ENCODE assay signal across 34 cellular contexts in genomic region chr6:29537714-29538403, GRCh38. TPM values are rescaled to one million over a fixed set of nuclear protein-coding genes. Genes with fewer than 3 reads are reported as not detected.
"Had no signal": no experiment of that assay in that cellular context is flagged by ENCODE, and none has a peak within 500 bp of the region (broad histone marks: within the 10 kb centered on the region; RNA-seq: fewer than 3 reads in every experiment).

No MANE protein-coding gene starts in this region.

- H3K36me3 ChIP-seq: adrenal gland, ascending aorta, cardiac muscle cell, heart right ventricle, pancreas, prostate gland, uterus had no signal

- H3K4me1 ChIP-seq: adrenal gland, ascending aorta, heart right ventricle, pancreas, prostate gland, uterus had no signal

- H3K27me3 ChIP-seq: adrenal gland, ascending aorta, cardiac muscle cell, pancreas, uterus had no signal

- H3K4me3 ChIP-seq: adrenal gland, ascending aorta, cardiac muscle cell, coronary artery, dorsolateral prefrontal cortex, heart right ventricle, pancreas, prostate gland, smooth muscle cell, uterus had no signal

- H3K4me2 ChIP-seq: smooth muscle cell had no signal

- ATAC-seq: activated CD4-positive, alpha-beta T cell treated with anti-CD3 and anti-CD28 coated beads for 36 hours; heart right ventricle; left ventricle myocardium superior; naive thymus-derived CD4-positive, alpha-beta T cell; pancreas; stimulated activated memory B cell treated with anti-CD40 and anti-IgM and Interleukin-4, amounts not matched to agents 10 μg/mL and 1 μg/mL and 100 μg/mL, for 72 hours; stimulated activated naive CD8-positive, alpha-beta T cell treated with anti-CD3 and anti-CD28 coated beads, Interleukin-15, amount 100 ng/mL, for 72 hours had no signal

- H3K9me3 ChIP-seq: adrenal gland, ascending aorta, heart right ventricle, pancreas, prostate gland, uterus had no signal

- DNase-seq: activated CD4-positive, alpha-beta T cell treated with anti-CD3 and anti-CD28 coated beads for 36 hours; activated CD4-positive, alpha-beta T cell treated with anti-CD3 and anti-CD28 coated beads, Interleukin-2, amount 50 U/mL, for 4 hours; activated CD4-positive, CD25-positive, alpha-beta regulatory T cell; activated effector memory CD4-positive, alpha-beta T cell treated with anti-CD3 and anti-CD28 coated beads, Interleukin-2, amount 50 U/mL, for 16 hours; activated naive CD4-positive, alpha-beta T cell treated with anti-CD3 and anti-CD28 coated beads for 36 hours; activated naive CD8-positive, alpha-beta T cell treated with anti-CD3 and anti-CD28 coated beads for 36 hours; activated T-cell treated with anti-CD3 and anti-CD28 coated beads, Interleukin-2, amount 50 U/mL, for 1 hour; adrenal gland; dorsolateral prefrontal cortex; effector memory CD4-positive, alpha-beta T cell; erythroblast; foreskin fibroblast; heart right ventricle; left ventricle myocardium superior; midbrain; naive thymus-derived CD4-positive, alpha-beta T cell; pancreas; retina; stimulated activated CD4-positive, alpha-beta T cell treated with anti-CD3 and anti-CD28 coated beads, Interleukin-1b, Interleukin-23, amount 100 ng/mL, for 48 hours; stimulated activated CD4-positive, alpha-beta T cell treated with anti-CD3 and anti-CD28 coated beads, Interleukin-4, amount 100 ng/mL, for 4 hours; stimulated activated CD8-positive, alpha-beta memory T cell treated with anti-CD3 and anti-CD28 coated beads, Interleukin-4, amount 100 ng/mL, for 48 hours; stimulated activated naive CD8-positive, alpha-beta T cell treated with anti-CD3 and anti-CD28 coated beads, Interleukin-15, amount 100 ng/mL, for 72 hours; substantia nigra; uterus had no signal

- H3K27ac ChIP-seq: adrenal gland, ascending aorta, cardiac muscle cell, coronary artery, dorsolateral prefrontal cortex, heart right ventricle, pancreas, prostate gland, uterus had no signal

RNA-seq across cellular contexts. Expression of gene UBD, which starts 21.7 kb away (rescaled TPM):
- total RNA-seq: ascending aorta, cardiac muscle cell, cerebellum, left ventricle myocardium superior, smooth muscle cell had no signal
- polyA plus RNA-seq: cardiac muscle cell; naive thymus-derived CD4-positive, alpha-beta T cell; neural cell had no signal

RNA-seq across cellular contexts. Expression of gene OR2H2, which starts 47.1 kb away (rescaled TPM):
- total RNA-seq: activated CD4-positive, alpha-beta T cell treated with anti-CD3 and anti-CD28 coated beads for 36 hours; activated naive CD4-positive, alpha-beta T cell treated with anti-CD3 and anti-CD28 coated beads for 36 hours; activated naive CD8-positive, alpha-beta T cell treated with anti-CD3 and anti-CD28 coated beads for 36 hours; activated T-helper 1 cell treated with anti-CD3 and anti-CD28 coated beads, Interleukin-12 subunit alpha, Interleukin-12 subunit beta, Interleukin-2, Interleukin-4 antibody, amounts not matched to agents 30 ng/mL and 10 ng/mL and 1 ng/mL, durations not matched to agents 14 hours and 24 hours and 36 hours; adrenal gland; ascending aorta; cardiac muscle cell; cerebellum; dorsolateral prefrontal cortex; heart right ventricle; left ventricle myocardium superior; naive thymus-derived CD4-positive, alpha-beta T cell; pancreas; prostate gland; smooth muscle cell; uterus had no signal
- polyA plus RNA-seq: adrenal gland; heart right ventricle; naive thymus-derived CD4-positive, alpha-beta T cell; neural cell; pancreas; smooth muscle cell had no signal

RNA-seq across cellular contexts. Expression of gene MAS1L, which starts 50.1 kb away (rescaled TPM):
- total RNA-seq: activated CD4-positive, alpha-beta T cell treated with anti-CD3 and anti-CD28 coated beads for 36 hours; activated naive CD4-positive, alpha-beta T cell treated with anti-CD3 and anti-CD28 coated beads for 36 hours; activated naive CD8-positive, alpha-beta T cell treated with anti-CD3 and anti-CD28 coated beads for 36 hours; activated T-helper 1 cell treated with anti-CD3 and anti-CD28 coated beads, Interleukin-12 subunit alpha, Interleukin-12 subunit beta, Interleukin-2, Interleukin-4 antibody, amounts not matched to agents 30 ng/mL and 10 ng/mL and 1 ng/mL, durations not matched to agents 14 hours and 24 hours and 36 hours; adrenal gland; ascending aorta; cardiac muscle cell; cerebellum; dorsolateral prefrontal cortex; heart right ventricle; naive thymus-derived CD4-positive, alpha-beta T cell; pancreas; prostate gland; smooth muscle cell had no signal
- polyA plus RNA-seq: adrenal gland; cardiac muscle cell; heart right ventricle; naive thymus-derived CD4-positive, alpha-beta T cell; neural cell; pancreas; smooth muscle cell; thymus had no signal
